ENCODE assay signal across 8 cellular contexts in genomic region chr11:47514825-47515647, GRCh38. TPM values are rescaled to one million over a fixed set of nuclear protein-coding genes. Genes with fewer than 3 reads are reported as not detected.
A peak's percentile ranks its signal among the peaks of the same experiment; 100 is the strongest.
DNase-seq lines count a peak whose midpoint lies in the region; TF ChIP-seq lines count a peak whose summit lies in the region.

No MANE protein-coding gene starts in this region.

- no peaks in the 10 kb centered on the region for H3K27me3 Mint-ChIP-seq in activated CD4-positive, alpha-beta T cell treated with anti-CD3 and anti-CD28 coated beads, Interleukin-2, amount 10 ng/mL, durations not matched to agents 7 days and 5 days

- no peak overlapping the region for H3K27ac ChIP-seq in vagina

- H3K4me1 ChIP-seq in skeletal muscle satellite cell (ENCODE audit: control insufficient read depth, insufficient read depth, low read length) (peaks cover 74% of the 10 kb centered on the region), vagina (peaks cover 94% of the 10 kb centered on the region)

- no peaks in the 10 kb centered on the region for H3K9me3 ChIP-seq in skeletal muscle satellite cell (replicated peaks; ENCODE audit: low read length)
- no peaks in the 10 kb centered on the region for H3K9me3 ChIP-seq in vagina

- H3K4me3 Mint-ChIP-seq in activated CD4-positive, alpha-beta T cell treated with anti-CD3 and anti-CD28 coated beads, Interleukin-2, amount 10 ng/mL, durations not matched to agents 7 days and 5 days = no peak overlapping the region

- no peak for TF ChIP-seq CTCF in fibroblast of pulmonary artery (IDR thresholded peaks at IDR 0.05; ENCODE audit: low read length, missing control alignments)
- no peak for TF ChIP-seq CTCF in vagina (IDR thresholded peaks at IDR 0.05)

- H3K36me3 ChIP-seq in skeletal muscle satellite cell (ENCODE audit: insufficient read depth, low read length) (no peaks in the 10 kb centered on the region), vagina (no peaks in the 10 kb centered on the region)

- POLR2A ChIA-PET in activated CD4-positive, alpha-beta T cell treated with anti-CD3 and anti-CD28 coated beads, Interleukin-2, amount 10 ng/mL, durations not matched to agents 7 days and 5 days (lab: Charles Lee) = interaction anchor here (0.6 kb wide), 1 partner anchor 33 kb away, joined by 4 read pairs; no protein-coding TSS in a partner anchor

- TF ChIP-seq POLR2A in vagina (IDR thresholded peaks at IDR 0.05) = no peak

- H3K9me3 Mint-ChIP-seq in activated CD4-positive, alpha-beta T cell treated with anti-CD3 and anti-CD28 coated beads, Interleukin-2, amount 10 ng/mL, durations not matched to agents 7 days and 5 days = no peaks in the 10 kb centered on the region

- peak; percentile 16 to 27 for DNase-seq in activated CD4-positive, alpha-beta T cell treated with anti-CD3 and anti-CD28 coated beads for 24 hours (ENCODE audit: low read depth in 2 of 2)
- no peak for DNase-seq in activated CD4-positive, alpha-beta T cell treated with anti-CD3 and anti-CD28 coated beads for 1 hour
- DNase-seq in HS-27A (ENCODE audit: low read depth) (peak; percentile 80), fibroblast of pulmonary artery (ENCODE audit: low read depth) (peak; percentile 81), posterior vena cava (ENCODE audit: low spot score) (no peak), vagina (ENCODE audit: extremely low spot score in 2 of 2) (no peak)
- DNase-seq in activated CD4-positive, alpha-beta T cell treated with anti-CD3 and anti-CD28 coated beads, Interleukin-2, amount 10 ng/mL, durations not matched to agents 7 days and 5 days = no peak

- H3K4me1 Mint-ChIP-seq in activated CD4-positive, alpha-beta T cell treated with anti-CD3 and anti-CD28 coated beads, Interleukin-2, amount 10 ng/mL, durations not matched to agents 7 days and 5 days = peaks cover 72% of the 10 kb centered on the region

- intact Hi-C loops in posterior vena cava (cut with DNase I) (no loop called here), vagina (cut with DNase I) (no loop called here)

- no peak overlapping the region for H3K9ac ChIP-seq in skeletal muscle satellite cell (ENCODE audit: low read depth, low read length)

- H3K27ac Mint-ChIP-seq in activated CD4-positive, alpha-beta T cell treated with anti-CD3 and anti-CD28 coated beads, Interleukin-2, amount 10 ng/mL, durations not matched to agents 7 days and 5 days = peak overlapping the region; percentile 51

- H3K27me3 ChIP-seq in skeletal muscle satellite cell (ENCODE audit: control insufficient read depth, insufficient read depth, low read length) (no peaks in the 10 kb centered on the region), vagina (no peaks in the 10 kb centered on the region)

- peak overlapping the region; percentile 63 for H3K4me2 ChIP-seq in skeletal muscle satellite cell (ENCODE audit: low read length)

- peaks cover 12% of the 10 kb centered on the region for H3K36me3 Mint-ChIP-seq in activated CD4-positive, alpha-beta T cell treated with anti-CD3 and anti-CD28 coated beads, Interleukin-2, amount 10 ng/mL, durations not matched to agents 7 days and 5 days (ENCODE audit: low read depth)

- CTCF ChIA-PET in activated CD4-positive, alpha-beta T cell treated with anti-CD3 and anti-CD28 coated beads, Interleukin-2, amount 10 ng/mL, durations not matched to agents 7 days and 5 days (lab: Charles Lee) = interaction anchor here (0.6 to 2.6 kb wide), 8 partner anchors 9 to 213 kb away, joined by 3 to 11 read pairs (median 4); no protein-coding TSS in a partner anchor

- H3K4me3 ChIP-seq in fibroblast of pulmonary artery (replicated peaks; ENCODE audit: low read depth, low read length) (no peak overlapping the region), skeletal muscle satellite cell (ENCODE audit: low read length) (peak overlapping the region; percentile 26), vagina (no peak overlapping the region)

RNA-seq across cellular contexts. Expression of gene CELF1, which starts 37.9 kb away (rescaled TPM):
- 100 to 1,000 TPM; 102 to 105 TPM for total RNA-seq in activated CD4-positive, alpha-beta T cell treated with anti-CD3 and anti-CD28 coated beads, Interleukin-2, amount 10 ng/mL, durations not matched to agents 7 days and 5 days
- total RNA-seq in skeletal muscle satellite cell (2012; rRNA removed) = 70.1 and 76.6 TPM in 2 replicates
- total RNA-seq in posterior vena cava (10 to 100 TPM; 83.8 to 96.3 TPM), vagina (100 TPM)

RNA-seq across cellular contexts. Expression of gene PTPMT1, which starts 50.4 kb away (rescaled TPM):
- 10 to 100 TPM; 34.2 to 40.5 TPM for total RNA-seq in activated CD4-positive, alpha-beta T cell treated with anti-CD3 and anti-CD28 coated beads, Interleukin-2, amount 10 ng/mL, durations not matched to agents 7 days and 5 days
- total RNA-seq in skeletal muscle satellite cell (2012; rRNA removed) = 63.6 and 83.1 TPM in 2 replicates
- total RNA-seq in posterior vena cava = 10 to 100 TPM; 28.9 to 29.2 TPM
- 68.5 TPM for total RNA-seq in vagina

Comparison
In these comparisons a context has a peak if more than half of its experiments do, and no peak if none do; other contexts are left out.
1. DNase-seq: peak in activated CD4-positive, alpha-beta T cell treated with anti-CD3 and anti-CD28 coated beads for 24 hours (2 of 2), HS-27A (single experiment) and fibroblast of pulmonary artery (single experiment); none in activated CD4-positive, alpha-beta T cell treated with anti-CD3 and anti-CD28 coated beads for 1 hour (single experiment), activated CD4-positive, alpha-beta T cell treated with anti-CD3 and anti-CD28 coated beads, Interleukin-2, amount 10 ng/mL, durations not matched to agents 7 days and 5 days (single experiment), posterior vena cava (single experiment) and vagina (0 of 2).